ENCODE assay signal across 28 cellular contexts in the genomic region with DNA sequence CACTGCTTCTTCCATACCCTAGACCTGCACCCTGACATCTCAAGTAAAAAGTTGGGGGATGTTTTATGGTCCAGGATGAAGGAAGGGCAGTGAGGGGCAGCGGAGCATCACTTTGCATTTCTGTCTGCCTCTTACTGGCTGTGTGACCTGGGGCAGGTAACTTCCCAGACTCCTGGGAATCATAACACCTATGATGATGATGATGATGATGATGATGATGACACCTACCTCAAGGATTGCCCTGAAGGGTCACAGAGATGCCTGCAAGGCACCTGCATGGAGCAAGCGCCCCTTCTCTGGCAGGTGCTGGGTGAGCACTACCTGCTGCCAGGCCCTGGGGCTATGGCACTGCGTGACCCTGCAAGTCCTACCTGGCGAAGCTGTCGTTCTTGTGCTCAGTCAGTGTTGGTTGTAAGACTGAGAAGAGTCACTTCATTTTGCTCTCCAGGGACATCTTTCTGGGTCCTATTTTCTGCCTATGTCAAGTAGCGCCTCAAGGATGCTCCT. TPM values are rescaled to one million over a fixed set of nuclear protein-coding genes. Genes with fewer than 3 reads are reported as not detected.
DNase-seq lines count a peak whose midpoint lies in the region; ATAC-seq, FAIRE-seq and TF ChIP-seq lines count a peak whose summit lies in the region.
"Had no signal": no experiment of that assay in that cellular context is flagged by ENCODE, and none has a peak within 500 bp of the region (broad histone marks: within the 10 kb centered on the region; RNA-seq: fewer than 3 reads in every experiment).

No MANE protein-coding gene starts in this region.

- H3K27ac ChIP-seq in HepG2 (ENCODE audit: extremely low read length, insufficient read depth, low read length) (no peak overlapping the region), right lobe of liver (no peak overlapping the region), right atrium auricular region (no peak overlapping the region)
- H3K27ac ChIP-seq: A549; BLaER1 treated with 17β-estradiol and CSF1 and Interleukin-3, amounts not matched to agents 10 nM and 100 nM had no signal

- H3K4me1 ChIP-seq in HepG2 (ENCODE audit: insufficient read depth, low read length): peaks cover 15% of the 10 kb centered on the region
- H3K4me1 ChIP-seq in right lobe of liver: peaks cover 0 to 13% (median 5%) of the 10 kb centered on the region in 4 donors
- H3K4me1 ChIP-seq in right atrium auricular region: peaks cover 0 to 13% of the 10 kb centered on the region in 2 donors
- H3K4me1 ChIP-seq: BLaER1 treated with 17β-estradiol and CSF1 and Interleukin-3, amounts not matched to agents 10 nM and 100 nM had no signal

- WGBS in HepG2 (ENCODE audit: low lambda C conversion rate): 98% methylated on average over 6 of the region's 6 CpGs
- 100% methylated on average over 3 of the region's 6 CpGs for WGBS in right lobe of liver (ENCODE audit: insufficient coverage, low coverage, low lambda C conversion rate, missing lambda C conversion rate)

- ATAC-seq in HepG2: no peak
- ATAC-seq in right lobe of liver: no peak
- ATAC-seq: A549, GM23338, HCT116 had no signal

- H3K4me2 ChIP-seq in HepG2 (ENCODE audit: low read depth, low read length): no peak overlapping the region
- H3K4me2 ChIP-seq: A549; BLaER1 treated with 17β-estradiol and CSF1 and Interleukin-3, amounts not matched to agents 10 nM and 100 nM; GM23338 had no signal

- CTCF ChIA-PET in HepG2 (lab: Yijun Ruan, JAX; ENCODE audit: low intra/inter-chr PET ratio, low total read pairs): no interaction called here

- intact Hi-C loops in HepG2 (cut with micrococcal nuclease; ENCODE audit: unreplicated experiment): no loop called here
- intact Hi-C loops in right lobe of liver (cut with DNase I): no loop called here
- intact Hi-C loops in posterior vena cava (cut with DNase I): no loop called here

- H3K79me2 ChIP-seq in HepG2 (ENCODE audit: insufficient read depth, low read length): no peaks in the 10 kb centered on the region

- no TSS peak for BruUV-seq in HepG2 (replicated peaks; lab: Mats Ljungman, UMichigan)

- H3K9me3 ChIP-seq in HepG2 (ENCODE audit: low read length) (no peaks in the 10 kb centered on the region), right lobe of liver (no peaks in the 10 kb centered on the region), right atrium auricular region (no peaks in the 10 kb centered on the region)
- H3K9me3 ChIP-seq: A549, BE2C had no signal

- POLR2A ChIA-PET in HepG2 (lab: Yijun Ruan, JAX): no interaction called here

- in situ Hi-C loops in HepG2 (cut with HindIII; ENCODE audit: extremely low pct_ligation_motif_present, low pct_unique_long_range_greater_than_20kb): no loop called here

- DNase-seq in HepG2 (ENCODE audit: low spot score) (no peak), right lobe of liver (no peak), HTR-8/SVneo (ENCODE audit: insufficient read length, low spot score) (no peak), posterior vena cava (ENCODE audit: low spot score) (peak; percentile 48), putamen (ENCODE audit: low spot score) (no peak), C1 segment of cervical spinal cord (lab: John Stamatoyannopoulos, UW) (no peak), right atrium auricular region (ENCODE audit: low spot score) (no peak)
- DNase-seq: 8988T; ACHN; AML-193; BE2C; Calu3; CD4-positive, alpha-beta memory T cell; COR-L47; DMS53; DMS79 treated with DMSO at 0.1 percent for 48 hours; GF-D8; H9; HFFc6 had no signal

- TF ChIP-seq CTCF in HepG2 (CRISPR knock-in tag; IDR thresholded peaks at IDR 0.05) (no peak), right lobe of liver (IDR thresholded peaks at IDR 0.05) (no peak), right atrium auricular region (IDR thresholded peaks at IDR 0.05) (no peak)

- no peak overlapping the region for H3K9ac ChIP-seq in HepG2 (ENCODE audit: insufficient read depth, low read depth, low read length)
- H3K9ac ChIP-seq: BLaER1 treated with 17β-estradiol and CSF1 and Interleukin-3, amounts not matched to agents 10 nM and 100 nM had no signal

- TF ChIP-seq POLR2A in HepG2 (IDR thresholded peaks at IDR 0.05; ENCODE audit: insufficient read depth in 1 of 2, low read depth in 2 of 2, low read length in 2 of 2): no peak
- no peak for TF ChIP-seq POLR2A in right lobe of liver (IDR thresholded peaks at IDR 0.05)

- H3K36me3 ChIP-seq in HepG2 (replicated peaks in 1 of 2; ENCODE audit: control insufficient read depth in 1 of 2, insufficient read depth in 2 of 2, low read length in 2 of 2): no peaks in the 10 kb centered on the region
- no peaks in the 10 kb centered on the region for H3K36me3 ChIP-seq in right lobe of liver
- H3K36me3 ChIP-seq in right atrium auricular region: no peaks in the 10 kb centered on the region
- H3K36me3 ChIP-seq: BE2C; BLaER1 treated with 17β-estradiol and CSF1 and Interleukin-3, amounts not matched to agents 10 nM and 100 nM had no signal

- TF ChIP-seq EP300 in HepG2 (IDR thresholded peaks at IDR 0.05; ENCODE audit: low read depth in 2 of 2, low read length in 2 of 2) (no peak), HepG2 (CRISPR knock-in tag; IDR thresholded peaks at IDR 0.05; ENCODE audit: borderline replicate concordance) (no peak)

- no peaks in the 10 kb centered on the region for H4K20me1 ChIP-seq in HepG2 (ENCODE audit: insufficient read depth, low read length)
- H4K20me1 ChIP-seq: BLaER1 treated with 17β-estradiol and CSF1 and Interleukin-3, amounts not matched to agents 10 nM and 100 nM had no signal

- FAIRE-seq in HepG2 (lab: Jason Lieb, UNC) (no peak), HTR-8/SVneo (lab: Jason Lieb, UNC) (peak; percentile 66)
- FAIRE-seq: A549, GM12891, GM18507 had no signal

- no peak for TF ChIP-seq RAD21 in HepG2 (CRISPR knock-in tag; IDR thresholded peaks at IDR 0.05)

- H3K4me3 ChIP-seq in HepG2 (replicated peaks in 1 of 3; ENCODE audit: insufficient read depth in 1 of 3, low read depth in 2 of 3, low read length in 3 of 3): no peak overlapping the region
- no peak overlapping the region for H3K4me3 ChIP-seq in right lobe of liver
- H3K4me3 ChIP-seq in right atrium auricular region: no peak overlapping the region
- H3K4me3 ChIP-seq: A549; BLaER1 treated with 17β-estradiol and CSF1 and Interleukin-3, amounts not matched to agents 10 nM and 100 nM; GM23338 had no signal

- no peak overlapping the region for H2AFZ ChIP-seq in HepG2 (ENCODE audit: low read length)
- H2AFZ ChIP-seq: GM23338 had no signal

- H3K27me3 ChIP-seq in HepG2 (ENCODE audit: control insufficient read depth in 1 of 2, insufficient read depth in 2 of 2, low read length in 2 of 2) (peaks cover 4 to 12% of the 10 kb centered on the region in 2 experiments; a peak in 4 of 5 replicates), right lobe of liver (no peaks in the 10 kb centered on the region), right atrium auricular region (no peaks in the 10 kb centered on the region)
- H3K27me3 ChIP-seq: BE2C had no signal

RNA-seq across cellular contexts. Expression of a gene that starts 46.2 kb away (rescaled TPM):
- total RNA-seq in HepG2 (2016; rRNA removed; fragmentation: Illumina TruSeq; extraction: Trizol): not detected in 2 replicates
- not detected in 2 replicates for total RNA-seq in HepG2 (2016; cell fraction: cytosol; rRNA removed; fragmentation: Illumina TruSeq; extraction: Trizol; ENCODE audit: low read depth)
- total RNA-seq in HepG2 (2016; cell fraction: insoluble cytoplasmic fraction; rRNA removed; fragmentation: Illumina TruSeq; extraction: Trizol): not detected in 2 replicates
- not detected in 2 replicates for total RNA-seq in HepG2 (2016; cell fraction: membrane; rRNA removed; fragmentation: Illumina TruSeq; extraction: Trizol)
- total RNA-seq in HepG2 (2016; cell fraction: nucleus; rRNA removed; fragmentation: Illumina TruSeq; extraction: Trizol): not detected in 2 replicates
- polyA plus RNA-seq in HepG2 (2011; rRNA removed): 0.37 TPM in 1 of 2 replicates, not detected in the other
- not detected in 2 replicates for polyA plus RNA-seq in HepG2 (2011; cell fraction: cytosol; rRNA removed)
- polyA plus RNA-seq in HepG2 (2011; cell fraction: nucleus; rRNA removed): not detected in 2 replicates
- polyA plus RNA-seq in HepG2 (2012): not detected in 2 replicates
- not detected in 2 replicates for polyA plus RNA-seq in HepG2 (2016; cell fraction: cytosol; fragmentation: Illumina TruSeq; extraction: Trizol; ENCODE audit: low read depth)
- polyA plus RNA-seq in HepG2 (2016; cell fraction: insoluble cytoplasmic fraction; fragmentation: Illumina TruSeq; extraction: Trizol; ENCODE audit: low read depth): not detected in 2 replicates
- not detected in 2 replicates for polyA plus RNA-seq in HepG2 (2016; cell fraction: membrane; fragmentation: Illumina TruSeq; extraction: Trizol; ENCODE audit: low read depth)
- polyA plus RNA-seq in HepG2 (2016; cell fraction: nucleus; fragmentation: Illumina TruSeq; extraction: Trizol; ENCODE audit: insufficient read depth, low read depth): not detected in 2 replicates
- 0.78 TPM in 1 of 2 replicates, not detected in the other for polyA minus RNA-seq in HepG2 (2011; rRNA and poly(A)+ RNA removed; ENCODE audit: low replicate concordance)
- not detected in 2 replicates for polyA minus RNA-seq in HepG2 (2011; cell fraction: cytosol; rRNA and poly(A)+ RNA removed)
- polyA minus RNA-seq in HepG2 (2011; cell fraction: nucleus; rRNA and poly(A)+ RNA removed): not detected in 2 replicates
- total RNA-seq in right lobe of liver: not detected
- not detected for total RNA-seq in posterior vena cava
- total RNA-seq in right atrium auricular region: not detected
- total RNA-seq: Calu3; CD4-positive, alpha-beta memory T cell; Daoy; G401; GM23338; H4; H9; HFFc6 had no signal
- polyA plus RNA-seq: A549; CD4-positive, alpha-beta memory T cell had no signal

RNA-seq across cellular contexts. Expression of a gene that starts 58.5 kb away (rescaled TPM):
- 2.1 and 3.6 TPM in 2 replicates for total RNA-seq in HepG2 (2016; rRNA removed; fragmentation: Illumina TruSeq; extraction: Trizol)
- 2.0 and 2.2 TPM in 2 replicates for total RNA-seq in HepG2 (2016; cell fraction: cytosol; rRNA removed; fragmentation: Illumina TruSeq; extraction: Trizol; ENCODE audit: low read depth)
- 1.7 and 2.4 TPM in 2 replicates for total RNA-seq in HepG2 (2016; cell fraction: insoluble cytoplasmic fraction; rRNA removed; fragmentation: Illumina TruSeq; extraction: Trizol)
- total RNA-seq in HepG2 (2016; cell fraction: membrane; rRNA removed; fragmentation: Illumina TruSeq; extraction: Trizol): 2.1 and 2.3 TPM in 2 replicates
- total RNA-seq in HepG2 (2016; cell fraction: nucleus; rRNA removed; fragmentation: Illumina TruSeq; extraction: Trizol): 1.8 and 2.7 TPM in 2 replicates
- polyA plus RNA-seq in HepG2 (2011; rRNA removed): 2.8 and 3.3 TPM in 2 replicates
- polyA plus RNA-seq in HepG2 (2011; cell fraction: cytosol; rRNA removed): 1.4 and 1.9 TPM in 2 replicates
- polyA plus RNA-seq in HepG2 (2011; cell fraction: nucleus; rRNA removed): 3.1 and 3.6 TPM in 2 replicates
- 3.8 and 7.8 TPM in 2 replicates for polyA plus RNA-seq in HepG2 (2012)
- polyA plus RNA-seq in HepG2 (2016; cell fraction: cytosol; fragmentation: Illumina TruSeq; extraction: Trizol; ENCODE audit: low read depth): 6.6 and 6.7 TPM in 2 replicates
- 4.1 and 6.8 TPM in 2 replicates for polyA plus RNA-seq in HepG2 (2016; cell fraction: insoluble cytoplasmic fraction; fragmentation: Illumina TruSeq; extraction: Trizol; ENCODE audit: low read depth)
- polyA plus RNA-seq in HepG2 (2016; cell fraction: membrane; fragmentation: Illumina TruSeq; extraction: Trizol; ENCODE audit: low read depth): 4.0 and 5.5 TPM in 2 replicates
- 3.8 and 5.1 TPM in 2 replicates for polyA plus RNA-seq in HepG2 (2016; cell fraction: nucleus; fragmentation: Illumina TruSeq; extraction: Trizol; ENCODE audit: insufficient read depth, low read depth)
- polyA minus RNA-seq in HepG2 (2011; rRNA and poly(A)+ RNA removed; ENCODE audit: low replicate concordance): 2.0 and 2.7 TPM in 2 replicates
- polyA minus RNA-seq in HepG2 (2011; cell fraction: cytosol; rRNA and poly(A)+ RNA removed): 0.97 and 2.1 TPM in 2 replicates
- polyA minus RNA-seq in HepG2 (2011; cell fraction: nucleus; rRNA and poly(A)+ RNA removed): 1.4 and 1.7 TPM in 2 replicates
- total RNA-seq in right lobe of liver: 1 to 10 TPM in 2 of 6 experiments, under 1 TPM in 4; 0.39 to 4.9 (median 0.59) TPM
- 1 to 10 TPM; 4.4 to 5.7 TPM for total RNA-seq in posterior vena cava
- total RNA-seq in right atrium auricular region: 10 to 100 TPM in 1 of 2 donors, 1 to 10 TPM in 1; 7.8 to 23.0 TPM
